Comparison of ENCODE assay signal across 9 cellular contexts in genomic region chr9:121744687-121745395, GRCh38.
DNase-seq lines count a peak whose midpoint lies in the region; ATAC-seq, FAIRE-seq and TF ChIP-seq lines count a peak whose summit lies in the region.
"Had no signal": no experiment of that assay in that cellular context is flagged by ENCODE, and none has a peak within 500 bp of the region (broad histone marks: within the 10 kb centered on the region; RNA-seq: fewer than 3 reads in every experiment).

No MANE protein-coding gene starts in this region.

- TF ChIP-seq RAD21 in HCT116 (IDR thresholded peaks at IDR 0.05; ENCODE audit: low read depth), result no peak

- no peak overlapping the region for H3K27ac Mint-ChIP-seq in activated CD8-positive, alpha-beta T cell treated with anti-CD3 and anti-CD28 coated beads for 36 hours
- no peak overlapping the region for H3K27ac Mint-ChIP-seq in Caco-2 (ENCODE audit: unreplicated experiment)

- H3K4me2 ChIP-seq in HCT116 (ENCODE audit: low read length), result peak overlapping the region; percentile 71

- H3K4me3 Mint-ChIP-seq in activated CD8-positive, alpha-beta T cell treated with anti-CD3 and anti-CD28 coated beads for 36 hours, result no peak overlapping the region
- no peak overlapping the region for H3K4me3 Mint-ChIP-seq in Caco-2 (ENCODE audit: unreplicated experiment)

- CTCF ChIA-PET in HCT116 (lab: Charles Lee) (no interaction called here), Caco-2 (lab: Charles Lee) (interaction anchor here (1.1 to 2.2 kb wide), 2 partner anchors 9 to 245 kb away, joined by 4 to 10 read pairs; no protein-coding TSS in a partner anchor)
- CTCF ChIA-PET in activated CD8-positive, alpha-beta T cell treated with anti-CD3 and anti-CD28 coated beads for 36 hours (lab: Charles Lee), result interaction anchor here (0.7 to 1.8 kb wide), 7 partner anchors 87 to 355 kb away, joined by 3 to 5 read pairs (median 3); no protein-coding TSS in a partner anchor

- peaks cover 34% of the 10 kb centered on the region; the same call in 1 of the 2 replicates for H3K79me2 ChIP-seq in HCT116 (ENCODE audit: insufficient read depth, low read length)

- peak overlapping the region; percentile 26; the same call in 1 of the 2 replicates for H3K27ac ChIP-seq in HCT116 (ENCODE audit: low read depth, low read length)
- H3K27ac ChIP-seq in kidney (ENCODE audit: low read depth in 2 of 2, low read length in 2 of 2), result peak overlapping the region; percentile 93 to 96
- H3K27ac ChIP-seq in small intestine (ENCODE audit: low read depth in 1 of 2, low read length in 1 of 2), result peak overlapping the region in 1 of 2 donors; percentile 81

- H2AFZ ChIP-seq in HCT116 (ENCODE audit: low read depth, low read length, poor library complexity, severe bottlenecking), result no peak overlapping the region

- H3K27me3 ChIP-seq in HCT116 (ENCODE audit: insufficient read depth, low read length), result no peaks in the 10 kb centered on the region
- no peaks in the 10 kb centered on the region for H3K27me3 ChIP-seq in small intestine (ENCODE audit: control insufficient read depth in 2 of 2, insufficient read depth in 2 of 2, low read length in 2 of 2)
- H3K27me3 ChIP-seq in Caco-2 (replicated peaks; ENCODE audit: control insufficient read depth, insufficient read depth, low read length), result no peaks in the 10 kb centered on the region

- H3K4me3 ChIP-seq in HCT116 (replicated peaks in 1 of 2; ENCODE audit: low read depth in 1 of 2, low read length in 2 of 2) (no peak overlapping the region), kidney (ENCODE audit: low read length in 2 of 2) (peak overlapping the region; percentile 15 to 71), small intestine (ENCODE audit: low read depth in 1 of 2, low read length in 2 of 2) (no peak overlapping the region), Caco-2 (ENCODE audit: low read depth, low read length) (no peak overlapping the region)
- H3K4me3 ChIP-seq: K562 had no signal

- WGBS in small intestine, 3 donors, result 22 to 47% (median 38%) methylated on average over 11 of the region's 11 CpGs

- H3K4me1 Mint-ChIP-seq in activated CD8-positive, alpha-beta T cell treated with anti-CD3 and anti-CD28 coated beads for 36 hours (ENCODE audit: low read depth), result peaks cover 17% of the 10 kb centered on the region
- peaks cover 5% of the 10 kb centered on the region for H3K4me1 Mint-ChIP-seq in Caco-2 (ENCODE audit: low read depth, unreplicated experiment)

- no peaks in the 10 kb centered on the region for H3K9me3 Mint-ChIP-seq in activated CD8-positive, alpha-beta T cell treated with anti-CD3 and anti-CD28 coated beads for 36 hours
- no peaks in the 10 kb centered on the region for H3K9me3 Mint-ChIP-seq in Caco-2 (ENCODE audit: unreplicated experiment)

- H3K36me3 Mint-ChIP-seq in activated CD8-positive, alpha-beta T cell treated with anti-CD3 and anti-CD28 coated beads for 36 hours (ENCODE audit: low read depth), result no peaks in the 10 kb centered on the region
- H3K36me3 Mint-ChIP-seq in Caco-2 (ENCODE audit: insufficient read depth, unreplicated experiment), result no peaks in the 10 kb centered on the region

- TF ChIP-seq POLR2A in HCT116 (IDR thresholded peaks at IDR 0.05; ENCODE audit: borderline replicate concordance, extremely low read depth, insufficient read depth, insufficient read length), result no peak

- no peak for DNase-seq in HCT116 (ENCODE audit: low read depth, low spot score)
- peak; percentile 25 for DNase-seq in activated CD8-positive, alpha-beta T cell treated with anti-CD3 and anti-CD28 coated beads for 36 hours
- no peak for DNase-seq in kidney
- peak; percentile 63 for DNase-seq in small intestine
- no peak for DNase-seq in activated CD4-positive, alpha-beta T cell treated with anti-CD3 and anti-CD28 coated beads, Interleukin-2, amount 50 U/mL, for 4 hours
- DNase-seq in Caco-2, result no peak

- RAD21 ChIA-PET in HCT116 (lab: Charles Lee; ENCODE audit: low non-redundant PET in 1 of 2, low total read pairs in 2 of 2, uncharacterized antibody in 2 of 2, unreplicated experiment in 2 of 2), result no interaction called here

- no peaks in the 10 kb centered on the region for H3K9me2 ChIP-seq in HCT116 (ENCODE audit: insufficient read depth)

- intact Hi-C loops in HCT116 (cut with micrococcal nuclease), result loop anchor here (5.0 kb wide), 1 partner anchor 247 kb away; no protein-coding TSS in a partner anchor
- intact Hi-C loops in activated CD8-positive, alpha-beta T cell treated with anti-CD3 and anti-CD28 coated beads for 36 hours (cut with micrococcal nuclease), result loop anchor here (2.0 kb wide), 1 partner anchor 248 kb away; no protein-coding TSS in a partner anchor
- intact Hi-C loops in kidney (cut with DNase I), result no loop called here
- intact Hi-C loops in Caco-2 (cut with micrococcal nuclease; ENCODE audit: unreplicated experiment), result loop anchor here (1.0 to 5.0 kb wide), 4 partner anchors 58 to 247 kb away; no protein-coding TSS in a partner anchor

- ATAC-seq in HCT116 (no peak), HG02623 (IDR thresholded peaks at IDR 0.05; ENCODE audit: unreplicated experiment) (no peak), GM18868 (IDR thresholded peaks at IDR 0.05; ENCODE audit: unreplicated experiment) (no peak)
- peak; percentile 52 for ATAC-seq in activated CD8-positive, alpha-beta T cell treated with anti-CD3 and anti-CD28 coated beads for 36 hours

- TF ChIP-seq CTCF in HCT116 (IDR thresholded peaks at IDR 0.05 in 2 of 3, conservative IDR thresholded peaks at IDR 0.05 in 1 of 3; ENCODE audit: borderline replicate concordance in 1 of 3, insufficient read depth in 1 of 3, low read depth in 2 of 3, low read length in 2 of 3), result no peak
- TF ChIP-seq CTCF in activated CD8-positive, alpha-beta T cell treated with anti-CD3 and anti-CD28 coated beads for 36 hours (IDR thresholded peaks at IDR 0.05), result no peak
- no peak for TF ChIP-seq CTCF in kidney (IDR thresholded peaks at IDR 0.05; ENCODE audit: borderline replicate concordance, extremely low read depth, insufficient read depth)
- no peak for TF ChIP-seq CTCF in Caco-2 (IDR thresholded peaks at IDR 0.05; ENCODE audit: insufficient read depth in 1 of 2, low read depth in 1 of 2, low read length in 1 of 2, severe bottlenecking in 1 of 2, unreplicated experiment in 1 of 2)

- H3K36me3 ChIP-seq in HCT116 (ENCODE audit: control insufficient read depth in 1 of 2, insufficient read depth in 2 of 2, low read length in 2 of 2) (no peaks in the 10 kb centered on the region), kidney (ENCODE audit: control insufficient read depth in 1 of 2, insufficient read depth in 2 of 2, low read length in 2 of 2) (no peaks in the 10 kb centered on the region), small intestine (ENCODE audit: control insufficient read depth in 2 of 2, insufficient read depth in 2 of 2, low read length in 2 of 2) (no peaks in the 10 kb centered on the region), Caco-2 (ENCODE audit: control insufficient read depth, insufficient read depth, low read length) (no peaks in the 10 kb centered on the region)

- H3K9me3 ChIP-seq in HCT116 (ENCODE audit: control insufficient read depth in 1 of 2, insufficient read depth in 1 of 2, low read depth in 1 of 2, low read length in 2 of 2) (no peaks in the 10 kb centered on the region), kidney (ENCODE audit: control insufficient read depth in 1 of 2, low read length in 2 of 2) (no peaks in the 10 kb centered on the region), small intestine (ENCODE audit: control insufficient read depth, low read depth) (no peaks in the 10 kb centered on the region), Caco-2 (no peaks in the 10 kb centered on the region)

- POLR2A ChIA-PET in HCT116 (lab: Charles Lee), result no interaction called here
- POLR2A ChIA-PET in activated CD8-positive, alpha-beta T cell treated with anti-CD3 and anti-CD28 coated beads for 36 hours (lab: Charles Lee), result no interaction called here
- POLR2A ChIA-PET in Caco-2 (lab: Charles Lee), result no interaction called here

- H3K4me1 ChIP-seq in HCT116 (ENCODE audit: control insufficient read depth in 1 of 2, insufficient read depth in 2 of 2, low read length in 2 of 2) (peaks cover 53 to 74% of the 10 kb centered on the region in 2 experiments), kidney (ENCODE audit: control insufficient read depth in 1 of 2, insufficient read depth in 1 of 2, low read depth in 1 of 2, low read length in 2 of 2) (peaks cover 48 to 80% of the 10 kb centered on the region in 2 donors), small intestine (ENCODE audit: control insufficient read depth in 2 of 2, insufficient read depth in 1 of 2, low read depth in 1 of 2, low read length in 1 of 2) (peaks cover 2 to 16% of the 10 kb centered on the region in 2 donors), Caco-2 (peaks cover 25% of the 10 kb centered on the region)

- FAIRE-seq in kidney (lab: Jason Lieb, UNC), result no peak
- FAIRE-seq in small intestine (lab: Jason Lieb, UNC), result no peak

- BruUV-seq in HCT116 (replicated peaks; lab: Mats Ljungman, UMichigan) (no TSS peak), Caco-2 (replicated peaks; lab: Mats Ljungman, UMichigan) (no TSS peak)

- H4K20me1 ChIP-seq in HCT116 (ENCODE audit: insufficient read depth), result no peaks in the 10 kb centered on the region

- H3K9ac ChIP-seq in HCT116 (ENCODE audit: low read length), result no peak overlapping the region
- peak overlapping the region; percentile 1 to 89 for H3K9ac ChIP-seq in kidney (ENCODE audit: low read length in 2 of 2)

- no peaks in the 10 kb centered on the region for H3K27me3 Mint-ChIP-seq in activated CD8-positive, alpha-beta T cell treated with anti-CD3 and anti-CD28 coated beads for 36 hours
- no peaks in the 10 kb centered on the region for H3K27me3 Mint-ChIP-seq in Caco-2 (ENCODE audit: insufficient read depth, unreplicated experiment)

TF ChIP-seq in HCT116, 20 proteins besides CTCF, POLR2A, EP300 and RAD21 (continues in another document):
- no peak for TF ChIP-seq ELF1 (IDR thresholded peaks at IDR 0.05; ENCODE audit: borderline replicate concordance, low read depth)
- TF ChIP-seq CBX3 (IDR thresholded peaks at IDR 0.05; ENCODE audit: low read depth), result no peak
- no peak for TF ChIP-seq SP1 (IDR thresholded peaks at IDR 0.05; ENCODE audit: low read depth)
- TF ChIP-seq EZH2phosphoT487 (IDR thresholded peaks at IDR 0.05; ENCODE audit: borderline replicate concordance), result no peak
- no peak for TF ChIP-seq ATF3 (IDR thresholded peaks at IDR 0.05)
- TF ChIP-seq EGR1 (IDR thresholded peaks at IDR 0.05; ENCODE audit: low read depth), result no peak
- TF ChIP-seq TCF7L2 (IDR thresholded peaks at IDR 0.05; ENCODE audit: borderline replicate concordance, extremely low read depth, insufficient read depth, insufficient read length), result no peak
- TF ChIP-seq POLR2AphosphoS5 (IDR thresholded peaks at IDR 0.05; ENCODE audit: low read depth, low read length), result no peak
- TF ChIP-seq ZFX (IDR thresholded peaks at IDR 0.05), result no peak
- TF ChIP-seq SIN3A (IDR thresholded peaks at IDR 0.05; ENCODE audit: low read depth), result no peak
- no peak for TF ChIP-seq SRF (IDR thresholded peaks at IDR 0.05; ENCODE audit: low read depth)
- no peak for TF ChIP-seq CEBPB (IDR thresholded peaks at IDR 0.05; ENCODE audit: low read depth)

Comparison
In these comparisons a context has a peak if more than half of its experiments do, and no peak if none do; other contexts are left out.
1. DNase-seq: peak in activated CD8-positive, alpha-beta T cell treated with anti-CD3 and anti-CD28 coated beads for 36 hours (single experiment) and small intestine (single experiment); none in HCT116 (single experiment), kidney (single experiment), activated CD4-positive, alpha-beta T cell treated with anti-CD3 and anti-CD28 coated beads, Interleukin-2, amount 50 U/mL, for 4 hours (0 of 2) and Caco-2 (0 of 2).
2. H3K4me3 ChIP-seq: peak in kidney (2 of 2); none in HCT116 (0 of 2), small intestine (0 of 2) and Caco-2 (single experiment).